ENCODE assay signal across 10 cellular contexts in genomic region chrX:38482183-38482582, GRCh38.
"Had no signal": no experiment of that assay in that cellular context is flagged by ENCODE, and none has a peak within 500 bp of the region (broad histone marks: within the 10 kb centered on the region; RNA-seq: fewer than 3 reads in every experiment).

No MANE protein-coding gene starts in this region.

- H3K36me3 ChIP-seq: HAP-1 had no signal

- FAIRE-seq: H1, H54 had no signal

- H3K9me3 Mint-ChIP-seq: GM23338 had no signal

- H3K27ac ChIP-seq: GM23248 had no signal

- DNase-seq: GM23248, GOT3, H7, H9, HCEC 1CT, HFFc6 had no signal

- H3K9me3 ChIP-seq: HAP-1 had no signal

- H3K4me2 ChIP-seq: GM23338 had no signal

- H3K4me1 ChIP-seq: HAP-1 had no signal

- H3K4me3 ChIP-seq: GM23248, GM23338, HAP-1 had no signal

- H3K9ac ChIP-seq: GM23248 had no signal

- H3K27ac Mint-ChIP-seq: GM23338, H9, HFFc6 had no signal

- H3K4me3 Mint-ChIP-seq: GM23338, H9, HFFc6 had no signal

- H2AFZ ChIP-seq: GM23248, GM23338 had no signal
